In the genomic region with DNA sequence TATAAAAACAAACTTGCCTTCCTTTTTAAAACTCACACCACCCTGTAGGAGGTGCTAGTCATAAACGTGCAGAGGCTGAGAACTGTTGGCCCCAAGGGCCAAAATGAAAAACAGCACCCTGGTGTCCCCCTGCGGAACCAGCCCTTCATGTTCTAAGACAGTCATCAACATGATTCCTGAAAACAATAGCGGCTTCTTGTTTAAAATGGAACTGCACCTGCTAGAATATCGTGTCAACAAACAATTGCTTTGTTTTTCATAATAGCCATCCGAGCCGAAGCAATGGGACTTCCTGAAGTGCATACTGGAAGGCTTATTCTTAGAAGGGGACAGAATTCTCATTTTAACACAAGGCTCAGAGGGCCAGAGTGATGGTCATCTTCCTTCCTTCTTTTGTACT, we compare ENCODE assay signal across 2 cellular contexts.
TF ChIP-seq lines count a peak whose summit lies in the region.

No MANE protein-coding gene starts in this region.

TF ChIP-seq in HCT116, 20 proteins besides CTCF, POLR2A, EP300 and RAD21:
- TF ChIP-seq, protein P1, sequence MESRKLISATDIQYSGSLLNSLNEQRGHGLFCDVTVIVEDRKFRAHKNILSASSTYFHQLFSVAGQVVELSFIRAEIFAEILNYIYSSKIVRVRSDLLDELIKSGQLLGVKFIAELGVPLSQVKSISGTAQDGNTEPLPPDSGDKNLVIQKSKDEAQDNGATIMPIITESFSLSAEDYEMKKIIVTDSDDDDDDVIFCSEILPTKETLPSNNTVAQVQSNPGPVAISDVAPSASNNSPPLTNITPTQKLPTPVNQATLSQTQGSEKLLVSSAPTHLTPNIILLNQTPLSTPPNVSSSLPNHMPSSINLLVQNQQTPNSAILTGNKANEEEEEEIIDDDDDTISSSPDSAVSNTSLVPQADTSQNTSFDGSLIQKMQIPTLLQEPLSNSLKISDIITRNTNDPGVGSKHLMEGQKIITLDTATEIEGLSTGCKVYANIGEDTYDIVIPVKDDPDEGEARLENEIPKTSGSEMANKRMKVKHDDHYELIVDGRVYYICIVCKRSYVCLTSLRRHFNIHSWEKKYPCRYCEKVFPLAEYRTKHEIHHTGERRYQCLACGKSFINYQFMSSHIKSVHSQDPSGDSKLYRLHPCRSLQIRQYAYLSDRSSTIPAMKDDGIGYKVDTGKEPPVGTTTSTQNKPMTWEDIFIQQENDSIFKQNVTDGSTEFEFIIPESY (IDR thresholded peaks at IDR 0.05; ENCODE audit: extremely low read depth, insufficient replicate concordance, low read length), result no peak
- TF ChIP-seq CBX3 (IDR thresholded peaks at IDR 0.05; ENCODE audit: low read depth) (no peak), FOSL1 (IDR thresholded peaks at IDR 0.05; ENCODE audit: low read depth) (no peak), SP1 (IDR thresholded peaks at IDR 0.05; ENCODE audit: low read depth) (no peak), EGR1 (IDR thresholded peaks at IDR 0.05; ENCODE audit: low read depth) (no peak), ELF1 (IDR thresholded peaks at IDR 0.05; ENCODE audit: borderline replicate concordance, low read depth) (no peak), CEBPB (IDR thresholded peaks at IDR 0.05; ENCODE audit: low read depth) (no peak), SIN3A (IDR thresholded peaks at IDR 0.05; ENCODE audit: low read depth) (no peak)
- TF ChIP-seq, protein P2, sequence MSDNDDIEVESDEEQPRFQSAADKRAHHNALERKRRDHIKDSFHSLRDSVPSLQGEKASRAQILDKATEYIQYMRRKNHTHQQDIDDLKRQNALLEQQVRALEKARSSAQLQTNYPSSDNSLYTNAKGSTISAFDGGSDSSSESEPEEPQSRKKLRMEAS (IDR thresholded peaks at IDR 0.05), result no peak

TF ChIP-seq in K562, 482 proteins besides CTCF, POLR2A, EP300 and RAD21:
- TF ChIP-seq ZNF589 (CRISPR knock-in tag; IDR thresholded peaks at IDR 0.05; ENCODE audit: low read depth) (no peak), NONO (IDR thresholded peaks at IDR 0.05; ENCODE audit: low read depth in 2 of 2, low read length in 1 of 2) (no peak), FOSL1 (tag; conservative IDR thresholded peaks at IDR 0.05) (no peak), HSF4 (CRISPR knock-in tag; IDR thresholded peaks at IDR 0.05; ENCODE audit: borderline replicate concordance) (no peak), RCOR1 (IDR thresholded peaks at IDR 0.05; ENCODE audit: borderline replicate concordance in 1 of 2, low read depth in 2 of 2, low read length in 2 of 2) (no peak), MEF2A (IDR thresholded peaks at IDR 0.05; ENCODE audit: control insufficient read depth, low read depth, low read length) (no peak), KAT7 (CRISPR knock-in tag; IDR thresholded peaks at IDR 0.05; ENCODE audit: borderline replicate concordance) (no peak), XRCC3 (IDR thresholded peaks at IDR 0.05) (no peak), RFX5 (IDR thresholded peaks at IDR 0.05; ENCODE audit: low read depth, low read length) (no peak), SAFB (IDR thresholded peaks at IDR 0.05; ENCODE audit: borderline replicate concordance, low read depth, low read length) (no peak)
- TF ChIP-seq, protein P3, sequence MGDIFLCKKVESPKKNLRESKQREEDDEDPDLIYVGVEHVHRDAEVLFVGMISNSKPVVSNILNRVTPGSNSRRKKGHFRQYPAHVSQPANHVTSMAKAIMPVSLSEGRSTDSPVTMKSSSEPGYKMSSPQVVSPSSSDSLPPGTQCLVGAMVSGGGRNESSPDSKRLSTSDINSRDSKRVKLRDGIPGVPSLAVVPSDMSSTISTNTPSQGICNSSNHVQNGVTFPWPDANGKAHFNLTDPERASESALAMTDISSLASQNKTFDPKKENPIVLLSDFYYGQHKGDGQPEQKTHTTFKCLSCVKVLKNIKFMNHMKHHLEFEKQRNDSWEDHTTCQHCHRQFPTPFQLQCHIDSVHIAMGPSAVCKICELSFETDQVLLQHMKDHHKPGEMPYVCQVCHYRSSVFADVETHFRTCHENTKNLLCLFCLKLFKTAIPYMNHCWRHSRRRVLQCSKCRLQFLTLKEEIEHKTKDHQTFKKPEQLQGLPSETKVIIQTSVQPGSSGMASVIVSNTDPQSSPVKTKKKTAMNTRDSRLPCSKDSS (IDR thresholded peaks at IDR 0.05; ENCODE audit: low read depth, partially characterized antibody), result no peak
- TF ChIP-seq, protein P4, sequence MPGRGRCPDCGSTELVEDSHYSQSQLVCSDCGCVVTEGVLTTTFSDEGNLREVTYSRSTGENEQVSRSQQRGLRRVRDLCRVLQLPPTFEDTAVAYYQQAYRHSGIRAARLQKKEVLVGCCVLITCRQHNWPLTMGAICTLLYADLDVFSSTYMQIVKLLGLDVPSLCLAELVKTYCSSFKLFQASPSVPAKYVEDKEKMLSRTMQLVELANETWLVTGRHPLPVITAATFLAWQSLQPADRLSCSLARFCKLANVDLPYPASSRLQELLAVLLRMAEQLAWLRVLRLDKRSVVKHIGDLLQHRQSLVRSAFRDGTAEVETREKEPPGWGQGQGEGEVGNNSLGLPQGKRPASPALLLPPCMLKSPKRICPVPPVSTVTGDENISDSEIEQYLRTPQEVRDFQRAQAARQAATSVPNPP (IDR thresholded peaks at IDR 0.05; ENCODE audit: borderline replicate concordance, insufficient read depth, insufficient read length), result no peak
- TF ChIP-seq, protein P5, sequence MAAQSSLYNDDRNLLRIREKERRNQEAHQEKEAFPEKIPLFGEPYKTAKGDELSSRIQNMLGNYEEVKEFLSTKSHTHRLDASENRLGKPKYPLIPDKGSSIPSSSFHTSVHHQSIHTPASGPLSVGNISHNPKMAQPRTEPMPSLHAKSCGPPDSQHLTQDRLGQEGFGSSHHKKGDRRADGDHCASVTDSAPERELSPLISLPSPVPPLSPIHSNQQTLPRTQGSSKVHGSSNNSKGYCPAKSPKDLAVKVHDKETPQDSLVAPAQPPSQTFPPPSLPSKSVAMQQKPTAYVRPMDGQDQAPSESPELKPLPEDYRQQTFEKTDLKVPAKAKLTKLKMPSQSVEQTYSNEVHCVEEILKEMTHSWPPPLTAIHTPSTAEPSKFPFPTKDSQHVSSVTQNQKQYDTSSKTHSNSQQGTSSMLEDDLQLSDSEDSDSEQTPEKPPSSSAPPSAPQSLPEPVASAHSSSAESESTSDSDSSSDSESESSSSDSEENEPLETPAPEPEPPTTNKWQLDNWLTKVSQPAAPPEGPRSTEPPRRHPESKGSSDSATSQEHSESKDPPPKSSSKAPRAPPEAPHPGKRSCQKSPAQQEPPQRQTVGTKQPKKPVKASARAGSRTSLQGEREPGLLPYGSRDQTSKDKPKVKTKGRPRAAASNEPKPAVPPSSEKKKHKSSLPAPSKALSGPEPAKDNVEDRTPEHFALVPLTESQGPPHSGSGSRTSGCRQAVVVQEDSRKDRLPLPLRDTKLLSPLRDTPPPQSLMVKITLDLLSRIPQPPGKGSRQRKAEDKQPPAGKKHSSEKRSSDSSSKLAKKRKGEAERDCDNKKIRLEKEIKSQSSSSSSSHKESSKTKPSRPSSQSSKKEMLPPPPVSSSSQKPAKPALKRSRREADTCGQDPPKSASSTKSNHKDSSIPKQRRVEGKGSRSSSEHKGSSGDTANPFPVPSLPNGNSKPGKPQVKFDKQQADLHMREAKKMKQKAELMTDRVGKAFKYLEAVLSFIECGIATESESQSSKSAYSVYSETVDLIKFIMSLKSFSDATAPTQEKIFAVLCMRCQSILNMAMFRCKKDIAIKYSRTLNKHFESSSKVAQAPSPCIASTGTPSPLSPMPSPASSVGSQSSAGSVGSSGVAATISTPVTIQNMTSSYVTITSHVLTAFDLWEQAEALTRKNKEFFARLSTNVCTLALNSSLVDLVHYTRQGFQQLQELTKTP (IDR thresholded peaks at IDR 0.05; ENCODE audit: low read depth in 1 of 2, partially characterized antibody in 2 of 2), result no peak
